In the genomic region with DNA sequence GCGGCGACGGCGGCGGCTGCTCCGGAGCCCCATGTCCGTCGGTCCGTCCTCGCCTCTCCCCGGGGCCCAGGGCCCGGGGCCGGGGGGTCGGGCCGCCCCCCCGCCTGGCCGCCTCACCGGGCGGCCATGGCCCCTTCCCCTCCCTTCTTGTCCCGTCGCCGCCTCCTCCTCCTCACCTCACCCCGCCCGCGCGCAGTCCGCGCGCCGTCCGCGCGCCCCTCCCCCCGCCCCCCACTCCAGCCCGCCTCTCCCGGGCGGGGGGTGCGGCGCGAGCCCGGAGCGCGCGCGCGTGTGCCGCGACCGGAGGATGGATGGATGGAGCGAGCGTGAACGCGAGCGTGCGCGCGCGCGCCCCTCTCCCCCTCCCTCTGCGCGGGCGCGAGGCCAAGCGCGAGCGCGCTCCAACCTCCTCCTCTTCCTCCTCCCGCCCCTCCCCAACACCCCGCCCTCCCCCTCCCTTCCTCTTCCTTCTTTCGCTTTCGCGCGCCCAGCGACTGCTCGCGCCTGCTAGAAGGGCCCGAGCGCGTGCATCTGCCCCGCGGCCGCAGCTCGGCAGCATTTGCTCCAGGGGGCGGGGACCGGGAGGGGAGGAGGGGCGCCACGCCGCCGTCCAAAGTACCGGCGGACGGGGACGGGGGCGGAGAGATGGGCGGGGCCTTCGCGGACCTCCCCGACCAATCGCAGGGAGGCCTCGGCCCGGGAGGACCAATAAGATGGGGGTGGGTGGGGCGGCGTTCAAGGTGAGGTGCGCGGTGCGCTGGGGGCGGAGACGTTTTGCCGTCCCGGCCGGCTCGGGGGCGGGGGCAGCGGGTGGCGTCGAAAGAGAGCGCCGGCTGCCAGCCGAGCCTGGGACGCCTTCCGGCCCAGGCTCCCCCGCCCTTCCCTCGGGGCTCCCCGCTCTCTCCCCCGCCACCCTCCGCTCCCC, we compare ENCODE assay signal across 1 cellular context.
A peak's percentile ranks its signal among the peaks of the same experiment; 100 is the strongest.
TF ChIP-seq lines count a peak whose summit lies in the region.

A gene with protein sequence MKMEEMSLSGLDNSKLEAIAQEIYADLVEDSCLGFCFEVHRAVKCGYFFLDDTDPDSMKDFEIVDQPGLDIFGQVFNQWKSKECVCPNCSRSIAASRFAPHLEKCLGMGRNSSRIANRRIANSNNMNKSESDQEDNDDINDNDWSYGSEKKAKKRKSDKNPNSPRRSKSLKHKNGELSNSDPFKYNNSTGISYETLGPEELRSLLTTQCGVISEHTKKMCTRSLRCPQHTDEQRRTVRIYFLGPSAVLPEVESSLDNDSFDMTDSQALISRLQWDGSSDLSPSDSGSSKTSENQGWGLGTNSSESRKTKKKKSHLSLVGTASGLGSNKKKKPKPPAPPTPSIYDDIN (minus strand): TSS at position 332 of the 925 bp plus-strand sequence. CDS start 1,814 bp downstream, outside the sequence.

TF ChIP-seq in SK-N-SH, 30 proteins besides CTCF, POLR2A, EP300 and RAD21 (continued from another document):
- TF ChIP-seq RCOR1 (IDR thresholded peaks at IDR 0.05; ENCODE audit: low read length) (no peak), RFX5 (IDR thresholded peaks at IDR 0.05; ENCODE audit: low read length) (no peak), SMC3 (IDR thresholded peaks at IDR 0.05; ENCODE audit: low read depth, low read length) (no peak), FOXJ3 (CRISPR knock-in tag; IDR thresholded peaks at IDR 0.05) (no peak), NFIC (IDR thresholded peaks at IDR 0.05; ENCODE audit: borderline replicate concordance) (no peak; the same call in 1 of the 2 replicates), CHD2 (IDR thresholded peaks at IDR 0.05; ENCODE audit: low read length, partially characterized antibody) (peak; percentile 70), YY1 (IDR thresholded peaks at IDR 0.05; ENCODE audit: low read depth) (no peak), SIN3A (IDR thresholded peaks at IDR 0.05; ENCODE audit: borderline replicate concordance, low read depth, low read length) (0 out of 2 replicates have a peak, but pooled peaks have one; percentile 16), GATA2 (CRISPR knock-in tag; IDR thresholded peaks at IDR 0.05) (no peak), FOXM1 (IDR thresholded peaks at IDR 0.05; ENCODE audit: low read depth) (no peak)
- TF ChIP-seq, protein P1, sequence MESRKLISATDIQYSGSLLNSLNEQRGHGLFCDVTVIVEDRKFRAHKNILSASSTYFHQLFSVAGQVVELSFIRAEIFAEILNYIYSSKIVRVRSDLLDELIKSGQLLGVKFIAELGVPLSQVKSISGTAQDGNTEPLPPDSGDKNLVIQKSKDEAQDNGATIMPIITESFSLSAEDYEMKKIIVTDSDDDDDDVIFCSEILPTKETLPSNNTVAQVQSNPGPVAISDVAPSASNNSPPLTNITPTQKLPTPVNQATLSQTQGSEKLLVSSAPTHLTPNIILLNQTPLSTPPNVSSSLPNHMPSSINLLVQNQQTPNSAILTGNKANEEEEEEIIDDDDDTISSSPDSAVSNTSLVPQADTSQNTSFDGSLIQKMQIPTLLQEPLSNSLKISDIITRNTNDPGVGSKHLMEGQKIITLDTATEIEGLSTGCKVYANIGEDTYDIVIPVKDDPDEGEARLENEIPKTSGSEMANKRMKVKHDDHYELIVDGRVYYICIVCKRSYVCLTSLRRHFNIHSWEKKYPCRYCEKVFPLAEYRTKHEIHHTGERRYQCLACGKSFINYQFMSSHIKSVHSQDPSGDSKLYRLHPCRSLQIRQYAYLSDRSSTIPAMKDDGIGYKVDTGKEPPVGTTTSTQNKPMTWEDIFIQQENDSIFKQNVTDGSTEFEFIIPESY (IDR thresholded peaks at IDR 0.05; ENCODE audit: borderline replicate concordance, low read depth), result no peak
- TF ChIP-seq, protein P2, sequence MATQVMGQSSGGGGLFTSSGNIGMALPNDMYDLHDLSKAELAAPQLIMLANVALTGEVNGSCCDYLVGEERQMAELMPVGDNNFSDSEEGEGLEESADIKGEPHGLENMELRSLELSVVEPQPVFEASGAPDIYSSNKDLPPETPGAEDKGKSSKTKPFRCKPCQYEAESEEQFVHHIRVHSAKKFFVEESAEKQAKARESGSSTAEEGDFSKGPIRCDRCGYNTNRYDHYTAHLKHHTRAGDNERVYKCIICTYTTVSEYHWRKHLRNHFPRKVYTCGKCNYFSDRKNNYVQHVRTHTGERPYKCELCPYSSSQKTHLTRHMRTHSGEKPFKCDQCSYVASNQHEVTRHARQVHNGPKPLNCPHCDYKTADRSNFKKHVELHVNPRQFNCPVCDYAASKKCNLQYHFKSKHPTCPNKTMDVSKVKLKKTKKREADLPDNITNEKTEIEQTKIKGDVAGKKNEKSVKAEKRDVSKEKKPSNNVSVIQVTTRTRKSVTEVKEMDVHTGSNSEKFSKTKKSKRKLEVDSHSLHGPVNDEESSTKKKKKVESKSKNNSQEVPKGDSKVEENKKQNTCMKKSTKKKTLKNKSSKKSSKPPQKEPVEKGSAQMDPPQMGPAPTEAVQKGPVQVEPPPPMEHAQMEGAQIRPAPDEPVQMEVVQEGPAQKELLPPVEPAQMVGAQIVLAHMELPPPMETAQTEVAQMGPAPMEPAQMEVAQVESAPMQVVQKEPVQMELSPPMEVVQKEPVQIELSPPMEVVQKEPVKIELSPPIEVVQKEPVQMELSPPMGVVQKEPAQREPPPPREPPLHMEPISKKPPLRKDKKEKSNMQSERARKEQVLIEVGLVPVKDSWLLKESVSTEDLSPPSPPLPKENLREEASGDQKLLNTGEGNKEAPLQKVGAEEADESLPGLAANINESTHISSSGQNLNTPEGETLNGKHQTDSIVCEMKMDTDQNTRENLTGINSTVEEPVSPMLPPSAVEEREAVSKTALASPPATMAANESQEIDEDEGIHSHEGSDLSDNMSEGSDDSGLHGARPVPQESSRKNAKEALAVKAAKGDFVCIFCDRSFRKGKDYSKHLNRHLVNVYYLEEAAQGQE (IDR thresholded peaks at IDR 0.05; ENCODE audit: low read depth, low read length), result no peak
- TF ChIP-seq, protein P3, sequence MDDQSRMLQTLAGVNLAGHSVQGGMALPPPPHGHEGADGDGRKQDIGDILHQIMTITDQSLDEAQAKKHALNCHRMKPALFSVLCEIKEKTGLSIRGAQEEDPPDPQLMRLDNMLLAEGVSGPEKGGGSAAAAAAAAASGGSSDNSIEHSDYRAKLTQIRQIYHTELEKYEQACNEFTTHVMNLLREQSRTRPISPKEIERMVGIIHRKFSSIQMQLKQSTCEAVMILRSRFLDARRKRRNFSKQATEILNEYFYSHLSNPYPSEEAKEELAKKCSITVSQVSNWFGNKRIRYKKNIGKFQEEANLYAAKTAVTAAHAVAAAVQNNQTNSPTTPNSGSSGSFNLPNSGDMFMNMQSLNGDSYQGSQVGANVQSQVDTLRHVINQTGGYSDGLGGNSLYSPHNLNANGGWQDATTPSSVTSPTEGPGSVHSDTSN (IDR thresholded peaks at IDR 0.05), result 0 out of 2 replicates have a peak, but pooled peaks have one; percentile 7
TF ChIP-seq in SK-N-SH: peak in this region for 10.
